Comparison of ENCODE assay signal across 16 cellular contexts in the genomic region with DNA sequence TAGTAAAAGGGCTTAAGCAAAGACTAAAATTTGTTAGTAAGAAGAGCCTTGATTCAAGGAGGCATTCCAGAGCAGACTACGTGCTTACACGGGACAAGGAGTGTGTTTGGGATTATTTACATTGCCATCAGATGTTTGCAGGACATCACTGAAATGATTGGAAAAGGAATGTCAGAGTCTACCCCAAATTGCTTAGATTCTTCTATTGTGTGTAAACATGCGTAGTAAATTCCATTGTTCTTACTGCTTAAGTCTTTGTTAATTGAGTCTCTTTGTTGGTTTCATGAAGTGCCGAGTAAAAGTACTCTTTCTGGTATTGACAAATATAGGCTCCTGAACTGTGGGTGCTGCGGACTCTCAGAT.
DNase-seq lines count a peak whose midpoint lies in the region; TF ChIP-seq lines count a peak whose summit lies in the region.
"Had no signal": no experiment of that assay in that cellular context is flagged by ENCODE, and none has a peak within 500 bp of the region (broad histone marks: within the 10 kb centered on the region; RNA-seq: fewer than 3 reads in every experiment).

No MANE protein-coding gene starts in this region.

- CTCF ChIA-PET in CD4-positive, alpha-beta memory T cell (lab: Charles Lee; ENCODE audit: partially characterized antibody): no interaction called here

- intact Hi-C loops in uterus (cut with DNase I; ENCODE audit: low total_unique reads): no loop called here
- intact Hi-C loops in CD4-positive, alpha-beta memory T cell (cut with micrococcal nuclease): no loop called here

- H3K4me1 Mint-ChIP-seq in CD4-positive, alpha-beta memory T cell: peaks cover 0 to 2% (median 0%) of the 10 kb centered on the region in 4 donors
- H3K4me1 Mint-ChIP-seq: CD8-positive, alpha-beta memory T cell had no signal

- no peak for TF ChIP-seq POLR2A in uterus (IDR thresholded peaks at IDR 0.05)

- H3K4me3 ChIP-seq in AG10803 (ENCODE audit: low read length) (no peak overlapping the region), retinal pigment epithelial cell (ENCODE audit: low read length) (no peak overlapping the region), uterus (no peak overlapping the region)
- H3K4me3 ChIP-seq in CD4-positive, alpha-beta memory T cell (ENCODE audit: low read length in 2 of 2): no peak overlapping the region

- H3K27ac ChIP-seq in uterus: no peak overlapping the region
- no peak overlapping the region for H3K27ac ChIP-seq in CD4-positive, alpha-beta memory T cell (ENCODE audit: low read depth, low read length)
- H3K27ac ChIP-seq: 22Rv1, C4-2B had no signal

- POLR2A ChIA-PET in CD4-positive, alpha-beta memory T cell (lab: Charles Lee; ENCODE audit: partially characterized antibody): no interaction called here

- DNase-seq in AG10803 (ENCODE audit: low read depth) (peak; percentile 38), ELR (ENCODE audit: low read depth) (peak; percentile 53), RPMI7951 (ENCODE audit: low read depth) (peak; percentile 15), retinal pigment epithelial cell (ENCODE audit: low read depth) (peak; percentile 52), uterus (no peak), CD1c-positive myeloid dendritic cell (ENCODE audit: extremely low spot score) (no peak)
- no peak for DNase-seq in CD4-positive, alpha-beta memory T cell
- DNase-seq: Caco-2; CD8-positive, alpha-beta memory T cell; GOT3; H9; IMR-90; Kasumi-1; KBM-7 had no signal

- H3K9me3 Mint-ChIP-seq in CD4-positive, alpha-beta memory T cell: peaks cover 0 to under 1% (median 0%) of the 10 kb centered on the region in 8 donors

- TF ChIP-seq CTCF in AG10803 (conservative IDR thresholded peaks at IDR 0.05; ENCODE audit: low read length) (no peak), retinal pigment epithelial cell (conservative IDR thresholded peaks at IDR 0.05; ENCODE audit: low read depth, low read length) (no peak), uterus (IDR thresholded peaks at IDR 0.05) (no peak)

- H3K27ac Mint-ChIP-seq in CD4-positive, alpha-beta memory T cell: no peak overlapping the region
- H3K27ac Mint-ChIP-seq: CD8-positive, alpha-beta memory T cell; H9 had no signal

- H3K9me3 ChIP-seq in uterus: no peaks in the 10 kb centered on the region
- H3K9me3 ChIP-seq in CD4-positive, alpha-beta memory T cell (ENCODE audit: control insufficient read depth in 1 of 2, low read length in 2 of 2): no peaks in the 10 kb centered on the region
- H3K9me3 ChIP-seq: Caco-2 had no signal

- H3K27me3 Mint-ChIP-seq in CD4-positive, alpha-beta memory T cell: peaks cover 0 to 3% of the 10 kb centered on the region in 2 donors

- no peaks in the 10 kb centered on the region for H3K27me3 ChIP-seq in uterus
- no peaks in the 10 kb centered on the region for H3K27me3 ChIP-seq in CD4-positive, alpha-beta memory T cell (ENCODE audit: insufficient read depth, low read length)

- H3K36me3 ChIP-seq in uterus: no peaks in the 10 kb centered on the region
- no peaks in the 10 kb centered on the region for H3K36me3 ChIP-seq in CD4-positive, alpha-beta memory T cell (ENCODE audit: insufficient read depth, low read length)

- no peaks in the 10 kb centered on the region for H3K4me1 ChIP-seq in uterus
- no peaks in the 10 kb centered on the region for H3K4me1 ChIP-seq in CD4-positive, alpha-beta memory T cell (ENCODE audit: insufficient read depth, low read length)

- H3K36me3 Mint-ChIP-seq in CD4-positive, alpha-beta memory T cell: no peaks in the 10 kb centered on the region
- H3K36me3 Mint-ChIP-seq: CD8-positive, alpha-beta memory T cell had no signal

- no peak overlapping the region for H3K4me3 Mint-ChIP-seq in CD4-positive, alpha-beta memory T cell
- H3K4me3 Mint-ChIP-seq: CD8-positive, alpha-beta memory T cell; H9 had no signal

Comparison
In these comparisons a context has a peak if more than half of its experiments do, and no peak if none do; other contexts are left out.
1. DNase-seq: peak in AG10803 (single experiment), ELR (single experiment), RPMI7951 (single experiment) and retinal pigment epithelial cell (single experiment); none in uterus (0 of 2), CD1c-positive myeloid dendritic cell (single experiment) and CD4-positive, alpha-beta memory T cell (0 of 5).